In genomic region chr5:20655211-20655610, GRCh38 we compare ENCODE assay signal across 19 cellular contexts.
"Had no signal": no experiment of that assay in that cellular context is flagged by ENCODE, and none has a peak within 500 bp of the region (broad histone marks: within the 10 kb centered on the region; RNA-seq: fewer than 3 reads in every experiment).

No MANE protein-coding gene starts in this region.

- DNase-seq: KBM-7, NCI-H1092, NCI-H1105 treated with DMSO at 0.1 percent for 48 hours, NCI-H1417 treated with DMSO at 0.1 percent for 48 hours, NCI-H146, NCI-H187, NCI-H2029, NCI-H2081 treated with DMSO at 0.1 percent for 48 hours, NCI-H2171, NCI-H226, NCI-H446, NCI-H510A, NCI-H524 treated with DMSO at 0.1 percent for 48 hours, NCI-H69, NCI-H774, SHP77 had no signal

- ATAC-seq: SK-N-SH treated with all-trans-retinoic acid at 6 μM for 48 hours had no signal

- H3K4me3 Mint-ChIP-seq: IgD-negative memory B cell had no signal

- H3K27me3 Mint-ChIP-seq: IgD-negative memory B cell had no signal

- H3K36me3 Mint-ChIP-seq: IgD-negative memory B cell had no signal

- FAIRE-seq: HTR-8/SVneo had no signal

- H3K4me1 Mint-ChIP-seq: IgD-negative memory B cell had no signal
